In the genomic region with DNA sequence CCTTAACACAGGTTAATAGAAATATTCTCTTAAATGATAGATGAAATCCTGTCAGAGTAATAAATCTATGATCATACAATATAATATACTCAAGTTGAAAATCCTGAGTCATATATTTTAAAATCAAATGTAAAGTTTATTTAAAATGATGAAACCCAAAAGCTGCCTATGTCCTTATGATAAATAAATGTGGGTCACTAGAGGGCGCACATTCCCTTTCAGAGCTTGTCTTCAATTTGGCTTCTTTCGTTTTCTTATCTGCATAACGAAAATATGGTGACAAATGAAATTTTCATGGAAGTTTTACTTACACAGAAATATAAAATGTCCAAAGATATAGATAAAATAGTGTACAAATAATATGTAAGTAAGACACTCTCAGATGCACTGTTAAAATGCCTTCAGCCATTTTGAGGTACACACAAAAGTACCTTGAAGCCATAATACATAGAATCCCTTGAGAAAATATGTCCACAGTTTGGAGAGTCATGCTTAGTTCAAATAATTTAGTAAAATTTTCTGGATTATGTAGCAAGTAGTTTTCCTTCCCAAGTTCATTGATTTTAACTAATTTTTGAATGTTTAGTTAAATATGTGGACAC, we compare ENCODE assay signal across 8 cellular contexts.
DNase-seq lines count a peak whose midpoint lies in the region; ATAC-seq and TF ChIP-seq lines count a peak whose summit lies in the region.

No MANE protein-coding gene starts in this region.

- in situ Hi-C loops in mammary epithelial cell (cut with MboI; ENCODE audit: low sequenced_read_pairs in 2 of 2): loop anchor here in 1 of 2 donors (10.0 kb wide), 1 partner anchor 814 kb away; no protein-coding TSS in a partner anchor

- no peaks in the 10 kb centered on the region for H3K4me1 ChIP-seq in mammary epithelial cell (ENCODE audit: insufficient read depth, low read length)
- H3K4me1 ChIP-seq in lower lobe of right lung: no peaks in the 10 kb centered on the region

- no peak overlapping the region for H3K9ac ChIP-seq in mammary epithelial cell (ENCODE audit: insufficient read depth, low read length)

- no peaks in the 10 kb centered on the region for H4K20me1 ChIP-seq in mammary epithelial cell (ENCODE audit: insufficient read depth, low read length)

- H3K4me2 ChIP-seq in mammary epithelial cell (ENCODE audit: insufficient read depth, low read depth, low read length): peak overlapping the region; percentile 73

- no peaks in the 10 kb centered on the region for H3K79me2 ChIP-seq in mammary epithelial cell (ENCODE audit: insufficient read depth, low read length)

- H2AFZ ChIP-seq in mammary epithelial cell (ENCODE audit: low read depth, low read length): no peak overlapping the region

- DNase-seq in DMS53 (lab: John Stamatoyannopoulos, UW) (peak; percentile 71), NCI-H345 treated with DMSO at 0.1 percent for 48 hours (lab: John Stamatoyannopoulos, UW; ENCODE audit: unreplicated experiment) (peak; percentile 32), mammary epithelial cell (peak; percentile 20), lower lobe of right lung (no peak), ureter (ENCODE audit: low spot score) (no peak), activated gamma-delta T cell (lab: John Stamatoyannopoulos, UW) (no peak)

- CTCF ChIA-PET in mammary epithelial cell (lab: Charles Lee; ENCODE audit: low non-redundant PET): no interaction called here

- TF ChIP-seq CTCF in mammary epithelial cell (conservative IDR thresholded peaks at IDR 0.05 in 1 of 2, IDR thresholded peaks at IDR 0.05 in 1 of 2; ENCODE audit: extremely low read depth in 1 of 2, insufficient read depth in 1 of 2, low read depth in 1 of 2, low read length in 2 of 2) (peak; percentile 70 to 80), lower lobe of right lung (IDR thresholded peaks at IDR 0.05) (peak; percentile 43)

- dilution Hi-C loops in mammary epithelial cell (cut with HindIII; ENCODE audit: low sequenced_read_pairs): no loop called here

- H3K27ac ChIP-seq in mammary epithelial cell (ENCODE audit: insufficient read depth, low read depth, low read length): no peak overlapping the region
- H3K27ac ChIP-seq in lower lobe of right lung: no peak overlapping the region

- H3K4me3 ChIP-seq in mammary epithelial cell (replicated peaks in 1 of 3; ENCODE audit: insufficient read depth in 1 of 3, low read depth in 2 of 3, low read length in 3 of 3): peak overlapping the region in 1 of 3 experiments; percentile 25
- peak overlapping the region; percentile 32 for H3K4me3 ChIP-seq in lower lobe of right lung

- whole genome bisulfite sequencing in mammary epithelial cell (ENCODE audit: low coverage, missing lambda C conversion rate): 0% methylated on average over 3 of the region's 3 CpGs

- H3K36me3 ChIP-seq in mammary epithelial cell (ENCODE audit: insufficient read depth, low read length): no peaks in the 10 kb centered on the region
- no peaks in the 10 kb centered on the region for H3K36me3 ChIP-seq in lower lobe of right lung

- peak; percentile 60 for ATAC-seq in GM21786 (IDR thresholded peaks at IDR 0.05; ENCODE audit: unreplicated experiment)
- no peak for ATAC-seq in lower lobe of right lung
- ATAC-seq in HG03469 (IDR thresholded peaks at IDR 0.05; ENCODE audit: unreplicated experiment): no peak

- H3K9me3 ChIP-seq in mammary epithelial cell (replicated peaks; ENCODE audit: insufficient read depth, low read length) (no peaks in the 10 kb centered on the region), lower lobe of right lung (no peaks in the 10 kb centered on the region)

- intact Hi-C loops in mammary epithelial cell (cut with micrococcal nuclease): loop anchor here (2.0 to 5.0 kb wide), 2 partner anchors 142 to 1771 kb away; no protein-coding TSS in a partner anchor
- intact Hi-C loops in lower lobe of right lung (cut with DNase I): no loop called here

- H3K27me3 ChIP-seq in mammary epithelial cell (ENCODE audit: insufficient read depth, low read length): peaks cover 2% of the 10 kb centered on the region
- H3K27me3 ChIP-seq in lower lobe of right lung (ENCODE audit: low read depth): no peaks in the 10 kb centered on the region

- no TSS peak for BruUV-seq in mammary epithelial cell (replicated peaks; lab: Mats Ljungman, UMichigan)

Comparison
In these comparisons a context has a peak if more than half of its experiments do, and no peak if none do; other contexts are left out.
1. DNase-seq: peak in DMS53 (single experiment), NCI-H345 treated with DMSO at 0.1 percent for 48 hours (single experiment) and mammary epithelial cell (single experiment); none in lower lobe of right lung (single experiment), ureter (single experiment) and activated gamma-delta T cell (single experiment).